1 cellular context compared by ENCODE assay signal in the genomic region with DNA sequence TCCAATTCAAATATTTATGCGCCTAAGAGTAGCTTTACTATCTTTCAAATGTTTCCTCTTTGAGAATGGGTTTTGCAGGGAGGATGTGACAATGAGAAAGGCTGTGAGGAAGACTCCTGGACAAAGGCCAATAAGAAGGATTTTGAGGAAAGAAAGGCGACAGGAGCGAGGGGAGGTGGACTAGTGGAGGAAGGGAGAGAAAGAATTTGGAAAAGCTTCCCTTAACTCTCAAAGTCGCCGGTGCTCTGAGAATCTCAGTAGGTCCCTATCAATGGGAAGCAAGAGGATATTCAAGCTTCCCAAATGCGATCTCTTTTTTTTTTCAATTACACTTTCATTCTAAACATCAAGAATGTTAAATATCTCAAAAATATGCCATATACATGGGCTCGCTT.
TF ChIP-seq lines count a peak whose summit lies in the region.

No MANE protein-coding gene starts in this region.

TF ChIP-seq in IMR-90, 13 proteins besides CTCF, POLR2A, EP300 and RAD21:
- no peak for TF ChIP-seq RCOR1 (IDR thresholded peaks at IDR 0.05; ENCODE audit: insufficient replicate concordance, low read length)
- TF ChIP-seq USF2 (IDR thresholded peaks at IDR 0.05; ENCODE audit: low read depth, low read length), result no peak
- no peak for TF ChIP-seq BHLHE40 (IDR thresholded peaks at IDR 0.05; ENCODE audit: low read depth, low read length)
- TF ChIP-seq MAFK (IDR thresholded peaks at IDR 0.05; ENCODE audit: low read depth, low read length), result no peak
- no peak for TF ChIP-seq MXI1 (IDR thresholded peaks at IDR 0.05; ENCODE audit: borderline replicate concordance, low read depth, low read length)
- TF ChIP-seq CHD1 (IDR thresholded peaks at IDR 0.05; ENCODE audit: low read depth, low read length), result no peak
- no peak for TF ChIP-seq SMC3 (IDR thresholded peaks at IDR 0.05; ENCODE audit: low read depth, low read length)
- TF ChIP-seq NFE2L2 (IDR thresholded peaks at IDR 0.05; ENCODE audit: low read depth, low read length), result no peak
